ENCODE assay signal across 8 cellular contexts in the genomic region with DNA sequence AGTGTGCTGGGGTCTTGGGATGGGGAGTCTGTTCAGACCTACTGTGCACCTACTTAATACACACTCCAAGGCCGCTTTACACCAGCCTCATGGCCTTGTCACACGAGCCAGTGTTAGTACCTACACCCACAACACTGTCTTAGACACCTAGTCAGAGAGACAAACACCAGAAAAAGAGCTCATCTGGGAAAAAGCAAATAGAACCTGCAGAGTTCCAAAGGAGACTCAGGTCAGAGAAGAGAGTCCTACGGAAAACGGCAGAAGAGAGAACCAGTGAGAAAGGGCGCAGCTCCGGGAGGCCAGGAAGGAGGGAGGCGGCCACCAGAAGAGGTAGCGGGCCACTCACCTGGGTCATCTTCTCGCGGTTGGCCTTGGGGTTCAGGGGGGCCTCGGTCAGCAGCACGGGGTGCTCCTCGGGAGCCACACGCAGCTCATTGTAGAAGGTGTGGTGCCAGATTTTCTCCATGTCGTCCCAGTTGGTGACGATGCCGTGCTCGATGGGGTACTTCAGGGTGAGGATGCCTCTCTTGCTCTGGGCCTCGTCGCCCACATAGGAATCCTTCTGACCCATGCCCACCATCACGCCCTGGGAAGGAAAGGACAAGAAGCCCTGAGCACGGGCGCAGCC. TPM values are rescaled to one million over a fixed set of nuclear protein-coding genes. Genes with fewer than 3 reads are reported as not detected.
DNase-seq lines count a peak whose midpoint lies in the region; ATAC-seq and TF ChIP-seq lines count a peak whose summit lies in the region.

No MANE protein-coding gene starts in this region.

- H3K27ac Mint-ChIP-seq in glutamatergic neuron (ENCODE audit: unreplicated experiment), result peak overlapping the region; percentile 94

- H3K27me3 ChIP-seq in H7 (ENCODE audit: control insufficient read depth, insufficient read depth, low read length) (no peaks in the 10 kb centered on the region), skeletal muscle satellite cell (ENCODE audit: control insufficient read depth, insufficient read depth, low read length) (no peaks in the 10 kb centered on the region)

- peaks cover 15% of the 10 kb centered on the region for H3K4me1 ChIP-seq in skeletal muscle satellite cell (ENCODE audit: control insufficient read depth, insufficient read depth, low read length)

- peak overlapping the region; percentile 99 for H3K9ac ChIP-seq in skeletal muscle satellite cell (ENCODE audit: low read depth, low read length)

- H3K36me3 ChIP-seq in H7 (replicated peaks; ENCODE audit: control insufficient read depth, insufficient read depth, low read length), result peaks cover 32% of the 10 kb centered on the region
- peaks cover 52% of the 10 kb centered on the region for H3K36me3 ChIP-seq in skeletal muscle satellite cell (ENCODE audit: insufficient read depth, low read length)

- H3K4me3 Mint-ChIP-seq in glutamatergic neuron (ENCODE audit: unreplicated experiment), result peak overlapping the region; percentile 99

- H3K9me3 ChIP-seq in skeletal muscle satellite cell (replicated peaks; ENCODE audit: low read length), result no peaks in the 10 kb centered on the region

- TF ChIP-seq CTCF in WI38 (IDR thresholded peaks at IDR 0.05; ENCODE audit: low read depth, low read length) (no peak), glutamatergic neuron (IDR thresholded peaks at IDR 0.05; ENCODE audit: partially characterized antibody, unreplicated experiment) (no peak)

- peak overlapping the region; percentile 98 for H3K4me2 ChIP-seq in skeletal muscle satellite cell (ENCODE audit: low read length)

- H3K4me3 ChIP-seq in H7 (ENCODE audit: insufficient read depth, low read depth, low read length) (peak overlapping the region; percentile 100), WI38 (ENCODE audit: low read depth, low read length) (peak overlapping the region; percentile 98), skeletal muscle satellite cell (ENCODE audit: low read length) (peak overlapping the region; percentile 91)

- H3K4me1 Mint-ChIP-seq in glutamatergic neuron (ENCODE audit: low read depth, unreplicated experiment), result peaks cover 29% of the 10 kb centered on the region

- H3K27me3 Mint-ChIP-seq in glutamatergic neuron (ENCODE audit: unreplicated experiment), result peaks cover 50% of the 10 kb centered on the region

- DNase-seq in H7 (no peak), glutamatergic neuron (no peak), HK-2 (ENCODE audit: unreplicated experiment) (no peak), NCI-H1092 treated with DMSO at 0.1 percent for 48 hours (lab: John Stamatoyannopoulos, UW) (no peak)

- peaks cover 30% of the 10 kb centered on the region for H3K36me3 Mint-ChIP-seq in glutamatergic neuron (ENCODE audit: unreplicated experiment)

- H3K9me3 Mint-ChIP-seq in glutamatergic neuron (ENCODE audit: unreplicated experiment), result peaks cover 52% of the 10 kb centered on the region

- ATAC-seq in HG03025 (IDR thresholded peaks at IDR 0.05; ENCODE audit: low FRiP score, unreplicated experiment) (no peak), HG03139 (IDR thresholded peaks at IDR 0.05; ENCODE audit: unreplicated experiment) (no peak)

RNA-seq across cellular contexts. Expression of gene ACTB, which starts 1.5 kb away (rescaled TPM):
- 5,240 and 5,611 TPM in 2 replicates for total RNA-seq in H7 (2014; rRNA removed; shearing (Covaris generic))
- 6,176 TPM for total RNA-seq in glutamatergic neuron (ENCODE audit: unreplicated experiment)
- total RNA-seq in skeletal muscle satellite cell (2012; rRNA removed), result 4,092 and 6,835 TPM in 2 replicates

RNA-seq across cellular contexts. Expression of gene FBXL18, which starts 15.3 kb away (rescaled TPM):
- 8.2 and 8.3 TPM in 2 replicates for total RNA-seq in H7 (2014; rRNA removed; shearing (Covaris generic))
- total RNA-seq in glutamatergic neuron (ENCODE audit: unreplicated experiment), result 13.7 TPM
- 9.8 and 10.1 TPM in 2 replicates for total RNA-seq in skeletal muscle satellite cell (2012; rRNA removed)
